In genomic region chr6:109793015-109793414, GRCh38 we compare ENCODE assay signal across 1 cellular context.
TF ChIP-seq lines count a peak whose summit lies in the region.

No MANE protein-coding gene starts in this region.

TF ChIP-seq in IMR-90, 13 proteins besides CTCF, POLR2A, EP300 and RAD21:
- TF ChIP-seq BHLHE40 (IDR thresholded peaks at IDR 0.05; ENCODE audit: low read depth, low read length) (no peak), USF2 (IDR thresholded peaks at IDR 0.05; ENCODE audit: low read depth, low read length) (no peak), MAZ (IDR thresholded peaks at IDR 0.05; ENCODE audit: borderline replicate concordance, low read depth, low read length) (no peak), ELK1 (IDR thresholded peaks at IDR 0.05; ENCODE audit: borderline replicate concordance, low read depth, low read length) (no peak), MXI1 (IDR thresholded peaks at IDR 0.05; ENCODE audit: borderline replicate concordance, low read depth, low read length) (no peak), MAFK (IDR thresholded peaks at IDR 0.05; ENCODE audit: low read depth, low read length) (no peak), NFE2L2 (IDR thresholded peaks at IDR 0.05; ENCODE audit: low read depth, low read length) (no peak), RFX5 (IDR thresholded peaks at IDR 0.05; ENCODE audit: low read depth, low read length) (no peak), CEBPB (IDR thresholded peaks at IDR 0.05; ENCODE audit: low read depth, low read length) (no peak), SMC3 (IDR thresholded peaks at IDR 0.05; ENCODE audit: low read depth, low read length) (no peak), CHD1 (IDR thresholded peaks at IDR 0.05; ENCODE audit: low read depth, low read length) (no peak), FOS (IDR thresholded peaks at IDR 0.05; ENCODE audit: low read depth, low read length) (no peak), RCOR1 (IDR thresholded peaks at IDR 0.05; ENCODE audit: insufficient replicate concordance, low read length) (no peak)
